In genomic region chr2:85611705-85612587, GRCh38 we compare ENCODE assay signal across 8 cellular contexts. TPM values are rescaled to one million over a fixed set of nuclear protein-coding genes. Genes with fewer than 3 reads are reported as not detected.
DNase-seq lines count a peak whose midpoint lies in the region; ATAC-seq and TF ChIP-seq lines count a peak whose summit lies in the region.

Gene C2orf68, minus strand, starts transcription at chr2:85612066. Its CDS starts 82 bp downstream, at chr2:85611984.

- no peaks in the 10 kb centered on the region for H3K9me3 ChIP-seq in BLaER1

- peaks cover 48% of the 10 kb centered on the region for H4K20me1 ChIP-seq in BLaER1

- H3K4me2 ChIP-seq in BLaER1 = peak within 1 kb of the TSS; percentile 85

- POLR2A ChIA-PET in activated CD4-positive, alpha-beta T cell treated with anti-CD3 and anti-CD28 coated beads, Interleukin-2, amount 10 ng/mL, durations not matched to agents 7 days and 5 days (lab: Charles Lee) = interaction anchor here (0.5 to 1.0 kb wide), 4 partner anchors 11 to 1812 kb away, joined by 3 to 7 read pairs (median 4); no protein-coding TSS in a partner anchor

- CTCF ChIA-PET in activated CD4-positive, alpha-beta T cell treated with anti-CD3 and anti-CD28 coated beads, Interleukin-2, amount 10 ng/mL, durations not matched to agents 7 days and 5 days (lab: Charles Lee) = interaction anchor here (0.7 to 2.2 kb wide), 10 partner anchors 8 to 94 kb away, joined by 3 to 8 read pairs (median 3); partner anchors contain the start of gene TMEM150A

- peak within 1 kb of the TSS; percentile 81 for H3K27ac ChIP-seq in BLaER1
- peak within 1 kb of the TSS; percentile 79 to 93 for H3K27ac ChIP-seq in coronary artery

- peaks cover 29% of the 10 kb centered on the region for H3K36me3 Mint-ChIP-seq in activated CD4-positive, alpha-beta T cell treated with anti-CD3 and anti-CD28 coated beads, Interleukin-2, amount 10 ng/mL, durations not matched to agents 7 days and 5 days (ENCODE audit: low read depth)

- ATAC-seq in GM19043 (IDR thresholded peaks at IDR 0.05; ENCODE audit: low read depth, unreplicated experiment) = peak; percentile 75
- peak; percentile 84 for ATAC-seq in HG03354 (IDR thresholded peaks at IDR 0.05; ENCODE audit: poor library complexity, severe bottlenecking, unreplicated experiment)
- ATAC-seq in left lobe of liver = peak; percentile 85

- H3K4me3 ChIP-seq in BLaER1 (peak within 1 kb of the TSS; percentile 87), coronary artery (peak within 1 kb of the TSS; percentile 99)

- TF ChIP-seq CTCF in coronary artery (IDR thresholded peaks at IDR 0.05) = no peak

- DNase-seq in NCI-H526 (lab: John Stamatoyannopoulos, UW) (peak; percentile 62 to 95), coronary artery (ENCODE audit: low spot score) (peak; percentile 92), left lobe of liver (ENCODE audit: low spot score) (peak; percentile 93)
- peak; percentile 89 for DNase-seq in activated CD4-positive, alpha-beta T cell treated with anti-CD3 and anti-CD28 coated beads, Interleukin-2, amount 10 ng/mL, durations not matched to agents 7 days and 5 days
- peak; percentile 71 for DNase-seq in stimulated activated CD4-positive, alpha-beta T cell treated with anti-CD3 and anti-CD28 coated beads, Interleukin-2, amount 100 ng/mL, for 4 hours (ENCODE audit: low read depth)

- no peaks in the 10 kb centered on the region for H3K27me3 ChIP-seq in BLaER1

- H3K4me1 Mint-ChIP-seq in activated CD4-positive, alpha-beta T cell treated with anti-CD3 and anti-CD28 coated beads, Interleukin-2, amount 10 ng/mL, durations not matched to agents 7 days and 5 days = peaks cover 34% of the 10 kb centered on the region

- H3K4me3 Mint-ChIP-seq in activated CD4-positive, alpha-beta T cell treated with anti-CD3 and anti-CD28 coated beads, Interleukin-2, amount 10 ng/mL, durations not matched to agents 7 days and 5 days = peak within 1 kb of the TSS; percentile 90

- peaks cover 36% of the 10 kb centered on the region for H3K36me3 ChIP-seq in BLaER1

- H3K27me3 Mint-ChIP-seq in activated CD4-positive, alpha-beta T cell treated with anti-CD3 and anti-CD28 coated beads, Interleukin-2, amount 10 ng/mL, durations not matched to agents 7 days and 5 days = no peaks in the 10 kb centered on the region

- no peaks in the 10 kb centered on the region for H3K9me3 Mint-ChIP-seq in activated CD4-positive, alpha-beta T cell treated with anti-CD3 and anti-CD28 coated beads, Interleukin-2, amount 10 ng/mL, durations not matched to agents 7 days and 5 days

- peak within 1 kb of the TSS; percentile 91 for H3K27ac Mint-ChIP-seq in activated CD4-positive, alpha-beta T cell treated with anti-CD3 and anti-CD28 coated beads, Interleukin-2, amount 10 ng/mL, durations not matched to agents 7 days and 5 days

- H3K4me1 ChIP-seq in BLaER1 = peaks cover 35% of the 10 kb centered on the region

- peak within 1 kb of the TSS; percentile 87 for H3K9ac ChIP-seq in BLaER1

RNA-seq across cellular contexts. Expression of gene C2orf68, which starts in this region (rescaled TPM):
- 10 to 100 TPM; 46.1 to 55.3 TPM for total RNA-seq in activated CD4-positive, alpha-beta T cell treated with anti-CD3 and anti-CD28 coated beads, Interleukin-2, amount 10 ng/mL, durations not matched to agents 7 days and 5 days
- total RNA-seq in left lobe of liver = 15.9 TPM

Comparison
In these comparisons a context has a peak if more than half of its experiments do, and no peak if none do; other contexts are left out.
1. Peak in every context shown above with its lines: DNase-seq, ATAC-seq, H3K4me3 ChIP-seq and H3K27ac ChIP-seq.